Comparison of ENCODE assay signal across 11 cellular contexts in genomic region chr17:37299257-37299985, GRCh38.
DNase-seq lines count a peak whose midpoint lies in the region; ATAC-seq and TF ChIP-seq lines count a peak whose summit lies in the region.
"Had no signal": no experiment of that assay in that cellular context is flagged by ENCODE, and none has a peak within 500 bp of the region (broad histone marks: within the 10 kb centered on the region; RNA-seq: fewer than 3 reads in every experiment).

No MANE protein-coding gene starts in this region.

- in situ Hi-C loops in GM13977 (cut with MboI; ENCODE audit: low pct_unique_long_range_greater_than_20kb, low sequenced_read_pairs, unreplicated experiment), result no loop called here

- H3K4me2 ChIP-seq in GM23338 (peak overlapping the region; percentile 44), parathyroid adenoma (ENCODE audit: low read length) (no peak overlapping the region)

- H3K4me1 ChIP-seq in GM23338 (ENCODE audit: insufficient read depth) (peaks cover 44% of the 10 kb centered on the region), parathyroid adenoma (peaks cover 14% of the 10 kb centered on the region)

- no peaks in the 10 kb centered on the region for H3K27me3 ChIP-seq in GM23338 (ENCODE audit: insufficient read depth)
- no peaks in the 10 kb centered on the region for H3K27me3 ChIP-seq in parathyroid adenoma (ENCODE audit: control insufficient read depth, insufficient read depth, low read length)

- H3K79me2 ChIP-seq in GM23338 (replicated peaks; ENCODE audit: insufficient read depth), result peaks cover 93% of the 10 kb centered on the region
- peaks cover 2% of the 10 kb centered on the region for H3K79me2 ChIP-seq in parathyroid adenoma

- no peak for TF ChIP-seq CTCF in GM23338 (conservative IDR thresholded peaks at IDR 0.05; ENCODE audit: low read depth in 2 of 2)
- TF ChIP-seq CTCF in parathyroid adenoma (IDR thresholded peaks at IDR 0.05), result peak; percentile 13
- TF ChIP-seq CTCF in GM13977 (IDR thresholded peaks at IDR 0.05; ENCODE audit: extremely low read depth, insufficient read depth, missing control alignments), result no peak

- peaks cover 6% of the 10 kb centered on the region for H3K36me3 Mint-ChIP-seq in GM23338 (ENCODE audit: low read depth)

- no peak overlapping the region for H3K4me3 ChIP-seq in GM23338
- no peak overlapping the region for H3K4me3 ChIP-seq in parathyroid adenoma (ENCODE audit: low read depth, low read length)
- H3K4me3 ChIP-seq: skin epidermis had no signal

- peaks cover 8% of the 10 kb centered on the region; the same call in 1 of the 2 replicates for H4K20me1 ChIP-seq in GM23338 (replicated peaks; ENCODE audit: insufficient read depth)

- DNase-seq in GM23338 (ENCODE audit: low spot score) (peak; percentile 34), NCI-H774 (lab: John Stamatoyannopoulos, UW) (peak; percentile 28), fibroblast of peridontal ligament (ENCODE audit: extremely low read depth) (peak; percentile 50), RPMI8226 (no peak), hepatic stellate cell (ENCODE audit: low spot score) (no peak), GM13977 (ENCODE audit: low spot score) (no peak)
- DNase-seq: activated naive CD4-positive, alpha-beta T cell treated with anti-CD3 and anti-CD28 coated beads, Interleukin-2, amount 50 U/mL, for 16 hours had no signal

- no peaks in the 10 kb centered on the region for H3K9me2 ChIP-seq in GM23338 (ENCODE audit: insufficient read depth)

- H3K27ac Mint-ChIP-seq in GM23338, result peak overlapping the region; percentile 76
- H3K27ac Mint-ChIP-seq: stimulated activated naive CD8-positive, alpha-beta T cell treated with anti-CD3 and anti-CD28 coated beads, Interleukin-15, Interleukin-2, amounts not matched to agents 100 ng/mL and 50 ng/mL, for 24 hours had no signal

- peaks cover 8% of the 10 kb centered on the region for H3K27me3 Mint-ChIP-seq in GM23338 (ENCODE audit: insufficient read depth, low read depth, poor library complexity)
- H3K27me3 Mint-ChIP-seq: stimulated activated naive CD8-positive, alpha-beta T cell treated with anti-CD3 and anti-CD28 coated beads, Interleukin-15, Interleukin-2, amounts not matched to agents 100 ng/mL and 50 ng/mL, for 24 hours had no signal

- H3K9ac ChIP-seq in parathyroid adenoma, result no peak overlapping the region

- no peaks in the 10 kb centered on the region for H3F3A ChIP-seq in GM23338 (replicated peaks; ENCODE audit: low read depth)

- H3K4me3 Mint-ChIP-seq in GM23338, result 0 out of 3 replicates have a peak overlapping the region, but pooled peaks have one; percentile 9
- H3K4me3 Mint-ChIP-seq: stimulated activated naive CD8-positive, alpha-beta T cell treated with anti-CD3 and anti-CD28 coated beads, Interleukin-15, Interleukin-2, amounts not matched to agents 100 ng/mL and 50 ng/mL, for 24 hours had no signal

- no peaks in the 10 kb centered on the region for H3K9me3 Mint-ChIP-seq in GM23338
- H3K9me3 Mint-ChIP-seq: stimulated activated naive CD8-positive, alpha-beta T cell treated with anti-CD3 and anti-CD28 coated beads, Interleukin-15, Interleukin-2, amounts not matched to agents 100 ng/mL and 50 ng/mL, for 24 hours had no signal

- H3K4me1 Mint-ChIP-seq in GM23338, result peaks cover 41% of the 10 kb centered on the region

- no peaks in the 10 kb centered on the region for H3K9me3 ChIP-seq in parathyroid adenoma (ENCODE audit: control insufficient read depth, low read length)

- H2AFZ ChIP-seq in GM23338, result no peak overlapping the region
- H2AFZ ChIP-seq in parathyroid adenoma, result peak overlapping the region; percentile 43

- H3K27ac ChIP-seq in GM23338 (ENCODE audit: low read depth), result peak overlapping the region; percentile 78
- peak overlapping the region; percentile 34 for H3K27ac ChIP-seq in parathyroid adenoma

- H3K36me3 ChIP-seq in GM23338 (ENCODE audit: insufficient read depth), result 0 out of 2 replicates have a peak, but pooled peaks cover 8% of the 10 kb centered on the region
- no peaks in the 10 kb centered on the region for H3K36me3 ChIP-seq in parathyroid adenoma (ENCODE audit: control insufficient read depth, insufficient read depth, low read length)

- ATAC-seq in GM23338 (peak; percentile 18; the same call in 2 of the 3 replicates), GM21423 (IDR thresholded peaks at IDR 0.05; ENCODE audit: unreplicated experiment) (no peak)

TF ChIP-seq in GM23338, 12 proteins besides CTCF, POLR2A, EP300 and RAD21 (continues in another document):
- TF ChIP-seq ZNF462 (CRISPR knock-in tag; IDR thresholded peaks at IDR 0.05) (no peak), ZNF331 (CRISPR knock-in tag; IDR thresholded peaks at IDR 0.05; ENCODE audit: low read depth) (no peak), EZH2phosphoT487 (IDR thresholded peaks at IDR 0.05; ENCODE audit: unreplicated experiment) (no peak)

Comparison
In these comparisons a context has a peak if more than half of its experiments do, and no peak if none do; other contexts are left out.
1. DNase-seq: peak in GM23338 (single experiment), NCI-H774 (single experiment) and fibroblast of peridontal ligament (single experiment); none in RPMI8226 (single experiment), hepatic stellate cell (single experiment) and GM13977 (single experiment).